25 cellular contexts compared by ENCODE assay signal in the genomic region with DNA sequence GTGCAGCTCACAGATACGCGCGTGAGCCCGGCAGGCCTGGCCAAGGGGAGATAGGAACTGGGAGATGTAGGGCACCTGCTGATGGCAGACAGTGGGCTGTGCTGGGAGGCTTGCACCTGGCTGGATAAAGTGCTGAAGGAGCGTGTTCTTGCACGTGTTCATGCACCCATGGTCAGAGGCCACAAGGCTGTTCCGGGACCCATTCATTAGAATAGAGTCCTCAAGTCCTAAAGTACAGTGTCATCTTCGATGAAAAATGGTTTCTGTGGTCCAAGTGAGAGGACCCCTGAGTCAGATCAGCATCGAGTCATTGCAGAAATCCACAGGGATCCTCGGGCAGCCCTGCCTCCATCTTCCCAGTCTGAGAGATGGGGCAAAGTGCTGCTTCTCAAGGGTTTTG.
DNase-seq lines count a peak whose midpoint lies in the region; ATAC-seq, FAIRE-seq and TF ChIP-seq lines count a peak whose summit lies in the region.
"Had no signal": no experiment of that assay in that cellular context is flagged by ENCODE, and none has a peak within 500 bp of the region (broad histone marks: within the 10 kb centered on the region; RNA-seq: fewer than 3 reads in every experiment).

No MANE protein-coding gene starts in this region.

- ATAC-seq in HepG2 (no peak), right lobe of liver (no peak)
- ATAC-seq: activated CD4-positive, CD25-positive, alpha-beta regulatory T cell treated with anti-CD3 and anti-CD28 coated beads, Interleukin-2, amount 50 U/mL, for 24 hours; activated CD8-positive, alpha-beta T cell treated with anti-CD3 and anti-CD28 coated beads, Interleukin-2, amount 10 ng/mL, durations not matched to agents 7 days and 5 days; esophagus mucosa; heart left ventricle; natural killer cell; pancreas; T-cell; upper lobe of right lung had no signal

- H3K9ac ChIP-seq in HepG2 (ENCODE audit: insufficient read depth, low read depth, low read length) (no peak overlapping the region), mesenchymal stem cell (ENCODE audit: low read length) (no peak overlapping the region)

- no peak overlapping the region for H3K14ac ChIP-seq in mesenchymal stem cell (ENCODE audit: low read length in 2 of 2)

- no TSS peak for BruUV-seq in HepG2 (replicated peaks; lab: Mats Ljungman, UMichigan)

- H3K79me1 ChIP-seq in mesenchymal stem cell (replicated peaks; ENCODE audit: low read length, poor library complexity, severe bottlenecking) = peaks cover 40% of the 10 kb centered on the region

- peaks cover 6% of the 10 kb centered on the region; the same call in 1 of the 2 replicates for H3K4me1 ChIP-seq in HepG2 (ENCODE audit: insufficient read depth, low read length)
- no peaks in the 10 kb centered on the region for H3K4me1 ChIP-seq in right lobe of liver
- peaks cover 10% of the 10 kb centered on the region for H3K4me1 ChIP-seq in mesenchymal stem cell (ENCODE audit: control insufficient read depth, insufficient read depth, low read depth, low read length)
- H3K4me1 ChIP-seq: pancreas had no signal

- no peak for FAIRE-seq in HepG2 (lab: Jason Lieb, UNC)
- FAIRE-seq: pancreas, TTC549 had no signal

- in situ Hi-C loops in HepG2 (cut with HindIII; ENCODE audit: extremely low pct_ligation_motif_present, low pct_unique_long_range_greater_than_20kb) = no loop called here

- no peak for TF ChIP-seq EP300 in HepG2 (IDR thresholded peaks at IDR 0.05; ENCODE audit: low read depth in 2 of 2, low read length in 2 of 2)
- no peak for TF ChIP-seq EP300 in HepG2 (CRISPR knock-in tag; IDR thresholded peaks at IDR 0.05; ENCODE audit: borderline replicate concordance)

- no peaks in the 10 kb centered on the region for H4K20me1 ChIP-seq in HepG2 (ENCODE audit: insufficient read depth, low read length)

- H3K27ac ChIP-seq in HepG2 (ENCODE audit: extremely low read length, insufficient read depth, low read length) (no peak overlapping the region), right lobe of liver (no peak overlapping the region), mesenchymal stem cell (ENCODE audit: low read length, poor library complexity, severe bottlenecking) (no peak overlapping the region)
- H3K27ac ChIP-seq: ascending aorta, pancreas, upper lobe of right lung had no signal

- peak overlapping the region; percentile 50 to 55 for H2BK12ac ChIP-seq in mesenchymal stem cell (ENCODE audit: low read length in 2 of 2)

- H3K27me3 ChIP-seq in HepG2 (ENCODE audit: control insufficient read depth in 1 of 2, insufficient read depth in 2 of 2, low read length in 2 of 2) = no peaks in the 10 kb centered on the region
- no peaks in the 10 kb centered on the region for H3K27me3 ChIP-seq in right lobe of liver
- peaks cover 0 to 25% of the 10 kb centered on the region in 2 experiments for H3K27me3 ChIP-seq in mesenchymal stem cell (ENCODE audit: control insufficient read depth in 1 of 2, insufficient read depth in 1 of 2, low read length in 2 of 2)
- H3K27me3 ChIP-seq: ascending aorta, heart left ventricle, pancreas, upper lobe of right lung had no signal

- H2AFZ ChIP-seq in HepG2 (ENCODE audit: low read length) (no peak overlapping the region), mesenchymal stem cell (ENCODE audit: low read depth, low read length) (no peak overlapping the region)

- H3K4me3 ChIP-seq in HepG2 (replicated peaks in 1 of 3; ENCODE audit: insufficient read depth in 1 of 3, low read depth in 2 of 3, low read length in 3 of 3) (no peak overlapping the region), right lobe of liver (no peak overlapping the region), mesenchymal stem cell (ENCODE audit: insufficient read depth in 1 of 2, low read depth in 1 of 2, low read length in 2 of 2) (no peak overlapping the region)
- H3K4me3 ChIP-seq: ascending aorta, heart left ventricle, pancreas, upper lobe of right lung had no signal

- no peak overlapping the region for H3K27ac Mint-ChIP-seq in type B pancreatic cell
- H3K27ac Mint-ChIP-seq: activated CD8-positive, alpha-beta T cell treated with anti-CD3 and anti-CD28 coated beads, Interleukin-2, amount 10 ng/mL, durations not matched to agents 7 days and 5 days; activated naive CD4-positive, alpha-beta T cell treated with anti-CD3 and anti-CD28 coated beads, Interleukin-2, amount 10 ng/mL, durations not matched to agents 7 days and 5 days; CD14-positive monocyte; natural killer cell; T-cell had no signal

- no peak overlapping the region for H2AK5ac ChIP-seq in mesenchymal stem cell (ENCODE audit: low read length, severe bottlenecking)

- POLR2A ChIA-PET in HepG2 (lab: Yijun Ruan, JAX) = no interaction called here

- H3K18ac ChIP-seq in mesenchymal stem cell (ENCODE audit: low read depth in 1 of 2, low read length in 2 of 2) = no peak overlapping the region

- H2BK15ac ChIP-seq in mesenchymal stem cell (ENCODE audit: low read depth, poor library complexity, severe bottlenecking) = no peak overlapping the region

- H4K91ac ChIP-seq in mesenchymal stem cell (ENCODE audit: low read length) = peak overlapping the region; percentile 81

- no peak overlapping the region for H2BK5ac ChIP-seq in mesenchymal stem cell (ENCODE audit: low read depth, low read length, poor library complexity, severe bottlenecking)

- CTCF ChIA-PET in HepG2 (lab: Yijun Ruan, JAX; ENCODE audit: low intra/inter-chr PET ratio, low total read pairs) = no interaction called here

- TF ChIP-seq CTCF in HepG2 (CRISPR knock-in tag; IDR thresholded peaks at IDR 0.05) (no peak), right lobe of liver (IDR thresholded peaks at IDR 0.05) (no peak), type B pancreatic cell (conservative IDR thresholded peaks at IDR 0.05) (no peak)

- 97% methylated on average over 10 of the region's 10 CpGs for WGBS in HepG2 (ENCODE audit: low lambda C conversion rate)
- WGBS in right lobe of liver (ENCODE audit: insufficient coverage, low coverage, low lambda C conversion rate, missing lambda C conversion rate) = 86% methylated on average over 4 of the region's 10 CpGs
- 76% methylated on average over 10 of the region's 10 CpGs for WGBS in mesenchymal stem cell

- H3K9me3 ChIP-seq in HepG2 (ENCODE audit: low read length) (no peaks in the 10 kb centered on the region), right lobe of liver (no peaks in the 10 kb centered on the region), mesenchymal stem cell (ENCODE audit: control insufficient read depth, low read length) (no peaks in the 10 kb centered on the region)
- H3K9me3 ChIP-seq: ascending aorta, heart left ventricle, pancreas, upper lobe of right lung had no signal

- H3K23ac ChIP-seq in mesenchymal stem cell (ENCODE audit: low read length in 2 of 2) = no peak overlapping the region

- H3K36me3 ChIP-seq in HepG2 (replicated peaks in 1 of 2; ENCODE audit: control insufficient read depth in 1 of 2, insufficient read depth in 2 of 2, low read length in 2 of 2) (peaks cover 5 to 8% of the 10 kb centered on the region in 2 experiments; a peak in 4 of 5 replicates), right lobe of liver (no peaks in the 10 kb centered on the region), mesenchymal stem cell (ENCODE audit: control insufficient read depth in 1 of 2, insufficient read depth in 2 of 2, low read depth in 1 of 2, low read length in 2 of 2) (peaks cover 0 to 2% of the 10 kb centered on the region in 2 experiments)
- H3K36me3 ChIP-seq: ascending aorta, heart left ventricle, pancreas, upper lobe of right lung had no signal

- H4K8ac ChIP-seq in mesenchymal stem cell (ENCODE audit: low read length) = peak overlapping the region; percentile 62

- no peak for DNase-seq in HepG2 (ENCODE audit: low spot score)
- DNase-seq in right lobe of liver = no peak
- peak; percentile 89 for DNase-seq in RPMI8226
- DNase-seq in mesenchymal stem cell = no peak
- DNase-seq in T-helper 2 cell = no peak
- no peak for DNase-seq in type B pancreatic cell (ENCODE audit: extremely low spot score, unreplicated experiment)
- DNase-seq in AML-193 (lab: John Stamatoyannopoulos, UW) = no peak
- DNase-seq: activated CD8-positive, alpha-beta T cell treated with anti-CD3 and anti-CD28 coated beads, Interleukin-2, amount 10 ng/mL, durations not matched to agents 7 days and 5 days; activated naive CD4-positive, alpha-beta T cell treated with anti-CD3 and anti-CD28 coated beads, Interleukin-2, amount 10 ng/mL, durations not matched to agents 7 days and 5 days; cortex of kidney; DMS 273 treated with DMSO at 0.1 percent for 48 hours; foreskin fibroblast; heart left ventricle; natural killer cell; NCI-H1105; NCI-H1930; pancreas; stimulated activated CD4-positive, alpha-beta T cell treated with anti-CD3 and anti-CD28 coated beads, Interleukin-2, amount 100 ng/mL, for 24 hours; T-cell; upper lobe of right lung had no signal

- no peak overlapping the region for H3K4me3 Mint-ChIP-seq in type B pancreatic cell
- H3K4me3 Mint-ChIP-seq: activated CD8-positive, alpha-beta T cell treated with anti-CD3 and anti-CD28 coated beads, Interleukin-2, amount 10 ng/mL, durations not matched to agents 7 days and 5 days; activated naive CD4-positive, alpha-beta T cell treated with anti-CD3 and anti-CD28 coated beads, Interleukin-2, amount 10 ng/mL, durations not matched to agents 7 days and 5 days; CD14-positive monocyte; natural killer cell; T-cell had no signal

- H3K4me1 Mint-ChIP-seq in type B pancreatic cell (ENCODE audit: unreplicated experiment) = peaks cover 41% of the 10 kb centered on the region
- H3K4me1 Mint-ChIP-seq: activated naive CD4-positive, alpha-beta T cell treated with anti-CD3 and anti-CD28 coated beads, Interleukin-2, amount 10 ng/mL, durations not matched to agents 7 days and 5 days had no signal

- peaks cover 14% of the 10 kb centered on the region for H3K79me2 ChIP-seq in HepG2 (ENCODE audit: insufficient read depth, low read length)

- no peaks in the 10 kb centered on the region for H3K27me3 Mint-ChIP-seq in type B pancreatic cell
- H3K27me3 Mint-ChIP-seq: activated naive CD4-positive, alpha-beta T cell treated with anti-CD3 and anti-CD28 coated beads, Interleukin-2, amount 10 ng/mL, durations not matched to agents 7 days and 5 days; T-cell had no signal

- no peaks in the 10 kb centered on the region for H3K9me3 Mint-ChIP-seq in type B pancreatic cell
- H3K9me3 Mint-ChIP-seq: activated naive CD4-positive, alpha-beta T cell treated with anti-CD3 and anti-CD28 coated beads, Interleukin-2, amount 10 ng/mL, durations not matched to agents 7 days and 5 days; natural killer cell; T-cell had no signal

- H3K36me3 Mint-ChIP-seq in type B pancreatic cell = peaks cover 3% of the 10 kb centered on the region
- H3K36me3 Mint-ChIP-seq: activated naive CD4-positive, alpha-beta T cell treated with anti-CD3 and anti-CD28 coated beads, Interleukin-2, amount 10 ng/mL, durations not matched to agents 7 days and 5 days; CD14-positive monocyte; natural killer cell had no signal

- TF ChIP-seq POLR2A in HepG2 (IDR thresholded peaks at IDR 0.05; ENCODE audit: insufficient read depth in 1 of 2, low read depth in 2 of 2, low read length in 2 of 2) = no peak
- TF ChIP-seq POLR2A in right lobe of liver (IDR thresholded peaks at IDR 0.05) = no peak

- TF ChIP-seq RAD21 in HepG2 (CRISPR knock-in tag; IDR thresholded peaks at IDR 0.05) = no peak

- H2BK120ac ChIP-seq in mesenchymal stem cell (ENCODE audit: low read depth, low read length) = no peak overlapping the region

- intact Hi-C loops in HepG2 (cut with micrococcal nuclease; ENCODE audit: unreplicated experiment) = no loop called here
- intact Hi-C loops in right lobe of liver (cut with DNase I) = no loop called here

- H3K4ac ChIP-seq in mesenchymal stem cell (ENCODE audit: low read depth in 1 of 2, low read length in 2 of 2) = peak overlapping the region in 1 of 2 experiments; percentile 76

- H3K4me2 ChIP-seq in HepG2 (ENCODE audit: low read depth, low read length) = no peak overlapping the region
- H3K4me2 ChIP-seq in mesenchymal stem cell (ENCODE audit: low read length, poor library complexity, severe bottlenecking) = no peak overlapping the region
